In genomic region chr10:91672021-91672608, GRCh38 we compare ENCODE assay signal across 1 cellular context.
TF ChIP-seq lines count a peak whose summit lies in the region.

No MANE protein-coding gene starts in this region.

TF ChIP-seq in IMR-90, 13 proteins besides CTCF, POLR2A, EP300 and RAD21 (continued from another document):
- no peak for TF ChIP-seq USF2 (IDR thresholded peaks at IDR 0.05; ENCODE audit: low read depth, low read length)
- TF ChIP-seq SMC3 (IDR thresholded peaks at IDR 0.05; ENCODE audit: low read depth, low read length): no peak
- no peak for TF ChIP-seq RCOR1 (IDR thresholded peaks at IDR 0.05; ENCODE audit: insufficient replicate concordance, low read length)
- no peak for TF ChIP-seq MXI1 (IDR thresholded peaks at IDR 0.05; ENCODE audit: borderline replicate concordance, low read depth, low read length)
- TF ChIP-seq RFX5 (IDR thresholded peaks at IDR 0.05; ENCODE audit: low read depth, low read length): no peak
- TF ChIP-seq CHD1 (IDR thresholded peaks at IDR 0.05; ENCODE audit: low read depth, low read length): no peak
- TF ChIP-seq NFE2L2 (IDR thresholded peaks at IDR 0.05; ENCODE audit: low read depth, low read length): no peak
